ENCODE assay signal across 7 cellular contexts in the genomic region with DNA sequence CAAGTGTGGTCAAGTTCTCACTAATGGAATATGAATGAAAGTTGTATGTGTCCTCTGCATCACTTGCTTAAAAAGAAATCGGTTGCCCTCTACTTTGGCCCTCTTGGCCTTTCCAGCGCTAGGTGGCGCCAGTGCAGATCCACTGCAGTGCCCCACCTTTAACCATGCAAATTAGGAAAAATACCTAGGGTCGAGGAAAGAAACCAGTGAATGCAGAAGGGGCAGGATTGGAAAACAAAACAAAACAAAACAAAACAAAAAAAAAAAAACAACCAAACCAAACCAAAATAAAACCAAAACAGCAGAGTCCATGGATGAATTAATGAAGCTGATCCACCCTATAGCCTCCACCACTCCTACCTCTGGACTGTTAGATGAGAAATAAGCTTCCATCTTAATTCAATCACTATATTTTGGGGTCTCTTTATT. TPM values are rescaled to one million over a fixed set of nuclear protein-coding genes. Genes with fewer than 3 reads are reported as not detected.
DNase-seq lines count a peak whose midpoint lies in the region; ATAC-seq and TF ChIP-seq lines count a peak whose summit lies in the region.

No MANE protein-coding gene starts in this region.

- no peak for TF ChIP-seq POLR2A in lower leg skin (IDR thresholded peaks at IDR 0.05)

- H3K4me3 ChIP-seq in GM12875 (ENCODE audit: low read depth, low read length), result no peak overlapping the region
- H3K4me3 ChIP-seq in lower leg skin (ENCODE audit: low read depth, poor library complexity, severe bottlenecking), result no peak overlapping the region

- H3K27me3 Mint-ChIP-seq in activated B cell treated with CpG ODN at 0.5 μM for 24 hours, result peaks cover 2% of the 10 kb centered on the region
- peaks cover 11% of the 10 kb centered on the region for H3K27me3 Mint-ChIP-seq in central memory CD8-positive, alpha-beta T cell

- no peak overlapping the region for H3K27ac Mint-ChIP-seq in activated B cell treated with CpG ODN at 0.5 μM for 24 hours
- H3K27ac Mint-ChIP-seq in central memory CD8-positive, alpha-beta T cell (ENCODE audit: low read depth), result no peak overlapping the region

- 0 to 1% methylated on average over 4 of the region's 4 CpGs for WGBS in lower leg skin, 2 donors

- CTCF ChIA-PET in activated B cell treated with CpG ODN at 0.5 μM for 24 hours (lab: Charles Lee), result interaction anchor here (0.5 to 8.5 kb wide), 21 partner anchors 12 to 251 kb away, joined by 3 to 90 read pairs (median 4); a partner anchor contains a TSS

- H3K9me3 Mint-ChIP-seq in activated B cell treated with CpG ODN at 0.5 μM for 24 hours, result no peaks in the 10 kb centered on the region
- H3K9me3 Mint-ChIP-seq in central memory CD8-positive, alpha-beta T cell, result peaks cover 9% of the 10 kb centered on the region

- intact Hi-C loops in activated B cell treated with CpG ODN at 0.5 μM for 24 hours (cut with micrococcal nuclease) (loop anchor here (1.0 to 10.0 kb wide), 4 partner anchors 240 to 1999 kb away; a partner anchor contains a TSS), lower leg skin (cut with DNase I; ENCODE audit: low total_unique reads) (loop anchor here (5.0 kb wide), 1 partner anchor 137 kb away; no protein-coding TSS in a partner anchor)

- peaks cover 45% of the 10 kb centered on the region for H3K4me1 Mint-ChIP-seq in activated B cell treated with CpG ODN at 0.5 μM for 24 hours
- peaks cover 18% of the 10 kb centered on the region for H3K4me1 Mint-ChIP-seq in central memory CD8-positive, alpha-beta T cell

- TF ChIP-seq CTCF in GM12875 (IDR thresholded peaks at IDR 0.05; ENCODE audit: borderline replicate concordance, insufficient read depth, low read depth, low read length) (peak; percentile 81), activated B cell treated with CpG ODN at 0.5 μM for 24 hours (IDR thresholded peaks at IDR 0.05) (no peak), lower leg skin (IDR thresholded peaks at IDR 0.05) (peak in 1 of 3 donors; percentile 53)

- H3K36me3 Mint-ChIP-seq in activated B cell treated with CpG ODN at 0.5 μM for 24 hours (ENCODE audit: low read depth), result peaks cover 15% of the 10 kb centered on the region
- peaks cover 26% of the 10 kb centered on the region for H3K36me3 Mint-ChIP-seq in central memory CD8-positive, alpha-beta T cell (ENCODE audit: insufficient read depth)

- H3K4me3 Mint-ChIP-seq in activated B cell treated with CpG ODN at 0.5 μM for 24 hours, result no peak overlapping the region
- H3K4me3 Mint-ChIP-seq in central memory CD8-positive, alpha-beta T cell, result no peak overlapping the region

- ATAC-seq in activated B cell treated with CpG ODN at 0.5 μM for 24 hours (ENCODE audit: low read depth) (no peak), GM21619 (IDR thresholded peaks at IDR 0.05; ENCODE audit: unreplicated experiment) (no peak)
- no peak for ATAC-seq in central memory CD8-positive, alpha-beta T cell (replicated peaks; ENCODE audit: extremely low read depth, poor library complexity, severe bottlenecking)

- POLR2A ChIA-PET in activated B cell treated with CpG ODN at 0.5 μM for 24 hours (lab: Charles Lee), result interaction anchor here (0.6 to 11.5 kb wide), 22 partner anchors 13 to 399 kb away, joined by 3 to 233 read pairs (median 6); a partner anchor contains a TSS

- DNase-seq in NCI-H2107 (lab: John Stamatoyannopoulos, UW), result peak; percentile 60
- peak; percentile 72 for DNase-seq in activated B cell treated with CpG ODN at 0.5 μM for 24 hours
- DNase-seq in central memory CD8-positive, alpha-beta T cell (ENCODE audit: low spot score in 2 of 2), result peak; percentile 43 to 62
- peak; percentile 70 to 95 for DNase-seq in lower leg skin (ENCODE audit: low spot score in 2 of 2)
- peak; percentile 61 for DNase-seq in stimulated activated CD8-positive, alpha-beta memory T cell treated with anti-CD3 and anti-CD28 coated beads, Interleukin-12 subunit alpha, Interleukin-12 subunit beta, amount 100 ng/mL, for 24 hours (ENCODE audit: extremely low read depth)

RNA-seq across cellular contexts. Expression of a gene that starts 12.9 kb away (rescaled TPM):
- total RNA-seq in activated B cell treated with CpG ODN at 0.5 μM for 24 hours (99.1 and 110 TPM in 2 replicates), lower leg skin (10 to 100 TPM; 31.3 to 95.2 (median 55.9) TPM)

RNA-seq across cellular contexts. Expression of a gene that starts 27.4 kb away (rescaled TPM):
- total RNA-seq in activated B cell treated with CpG ODN at 0.5 μM for 24 hours (136 and 142 TPM in 2 replicates), lower leg skin (100 to 1,000 TPM; 102 to 128 (median 121) TPM)
